Comparison of ENCODE assay signal across 8 cellular contexts in the genomic region with DNA sequence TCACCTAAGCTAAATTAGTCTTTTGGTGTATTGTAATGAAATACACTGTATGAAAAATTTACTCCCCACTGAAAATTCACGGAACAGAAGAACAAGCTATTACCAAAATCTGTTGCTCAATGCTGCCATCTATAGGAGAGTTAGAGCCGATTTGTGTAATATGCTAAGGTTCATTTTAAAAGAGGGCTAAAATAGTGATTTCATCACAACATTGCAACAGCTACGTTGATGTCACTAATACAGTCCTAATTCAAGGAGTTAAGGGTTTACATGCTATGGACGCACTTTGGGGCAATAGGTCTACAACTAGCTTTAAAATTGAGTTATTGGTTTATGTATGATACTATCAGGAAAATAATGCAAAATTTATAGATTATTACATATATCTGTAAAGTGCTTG. TPM values are rescaled to one million over a fixed set of nuclear protein-coding genes. Genes with fewer than 3 reads are reported as not detected.
DNase-seq lines count a peak whose midpoint lies in the region; ATAC-seq and TF ChIP-seq lines count a peak whose summit lies in the region.

No MANE protein-coding gene starts in this region.

- no peak overlapping the region for H3K27ac Mint-ChIP-seq in CD8-positive, alpha-beta T cell

- H3K27ac ChIP-seq in CD8-positive, alpha-beta T cell (ENCODE audit: low read depth, low read length): no peak overlapping the region
- H3K27ac ChIP-seq in body of pancreas: no peak overlapping the region
- H3K27ac ChIP-seq in effector memory CD4-positive, alpha-beta T cell (ENCODE audit: insufficient read depth, low read length, poor library complexity, severe bottlenecking): no peak overlapping the region

- no peaks in the 10 kb centered on the region for H3K36me3 Mint-ChIP-seq in CD8-positive, alpha-beta T cell

- H3K4me1 Mint-ChIP-seq in CD8-positive, alpha-beta T cell (ENCODE audit: low read depth): peaks cover 24% of the 10 kb centered on the region

- WGBS in body of pancreas, 2 donors: 0 to 1% methylated on average over 4 of the region's 4 CpGs

- DNase-seq in CD8-positive, alpha-beta T cell: no peak
- DNase-seq in HEK293T (ENCODE audit: extremely low spot score) (peak; percentile 37), NCI-H526 treated with DMSO at 0.1 percent for 48 hours (lab: John Stamatoyannopoulos, UW) (peak; percentile 46), body of pancreas (peak in 2 of 4 donors; percentile 17 to 50), left lobe of liver (ENCODE audit: low spot score) (no peak)
- DNase-seq in effector memory CD4-positive, alpha-beta T cell: no peak

- CTCF ChIA-PET in CD8-positive, alpha-beta T cell (lab: Charles Lee): interaction anchor here (0.6 to 4.5 kb wide), 35 partner anchors 9 to 1140 kb away, joined by 3 to 29 read pairs (median 4); partner anchors contain the start of gene RHBDD1
- CTCF ChIA-PET in HEK293T (lab: Yijun Ruan, JAX): interaction anchor here (0.6 to 1.2 kb wide), 9 partner anchors 10 to 914 kb away, joined by 3 to 5 read pairs (median 3); no protein-coding TSS in a partner anchor

- POLR2A ChIA-PET in CD8-positive, alpha-beta T cell (lab: Charles Lee): interaction anchor here (1.1 to 6.1 kb wide), 3 partner anchors 12 to 1520 kb away, joined by 3 to 66 read pairs (median 3); partner anchors contain the start of gene RHBDD1
- POLR2A ChIA-PET in HEK293T (lab: Yijun Ruan, JAX): no interaction called here

- H3K27me3 ChIP-seq in CD8-positive, alpha-beta T cell (ENCODE audit: insufficient read depth, low read length): no peaks in the 10 kb centered on the region
- H3K27me3 ChIP-seq in body of pancreas: no peaks in the 10 kb centered on the region
- H3K27me3 ChIP-seq in effector memory CD4-positive, alpha-beta T cell (replicated peaks; ENCODE audit: control insufficient read depth, insufficient read depth, low read length, poor library complexity, severe bottlenecking): no peaks in the 10 kb centered on the region

- H3K4me3 ChIP-seq in CD8-positive, alpha-beta T cell (ENCODE audit: low read depth, low read length): no peak overlapping the region
- H3K4me3 ChIP-seq in body of pancreas: no peak overlapping the region
- no peak overlapping the region for H3K4me3 ChIP-seq in effector memory CD4-positive, alpha-beta T cell (ENCODE audit: insufficient read depth, low read depth, low read length, poor library complexity, severe bottlenecking)

- TF ChIP-seq POLR2A in body of pancreas (IDR thresholded peaks at IDR 0.05): no peak

- H3K4me1 ChIP-seq in CD8-positive, alpha-beta T cell (ENCODE audit: insufficient read depth, low read length): peaks cover 26% of the 10 kb centered on the region
- H3K4me1 ChIP-seq in body of pancreas: peaks cover 32% of the 10 kb centered on the region
- H3K4me1 ChIP-seq in effector memory CD4-positive, alpha-beta T cell (ENCODE audit: control insufficient read depth, insufficient read depth, low read length, poor library complexity, severe bottlenecking): peaks cover 23% of the 10 kb centered on the region

- peak; percentile 86 for TF ChIP-seq CTCF in CD8-positive, alpha-beta T cell (IDR thresholded peaks at IDR 0.05)
- TF ChIP-seq CTCF in body of pancreas (IDR thresholded peaks at IDR 0.05): peak; percentile 59 to 87 (median 77)

- intact Hi-C loops in CD8-positive, alpha-beta T cell (cut with DNase I, micrococcal nuclease): loop anchor here (1.0 to 10.0 kb wide), 11 partner anchors 175 to 1520 kb away; no protein-coding TSS in a partner anchor
- intact Hi-C loops in body of pancreas (cut with DNase I): loop anchor here (10.0 kb wide), 2 partner anchors 578 to 1128 kb away; no protein-coding TSS in a partner anchor

- H3K4me3 Mint-ChIP-seq in CD8-positive, alpha-beta T cell: no peak overlapping the region

- H3K9me3 Mint-ChIP-seq in CD8-positive, alpha-beta T cell: no peaks in the 10 kb centered on the region

- peaks cover 11% of the 10 kb centered on the region for H3K27me3 Mint-ChIP-seq in CD8-positive, alpha-beta T cell (ENCODE audit: low read depth)

- no peak for ATAC-seq in CD8-positive, alpha-beta T cell
- no peak for ATAC-seq in body of pancreas
- peak; percentile 1 for ATAC-seq in left lobe of liver
- ATAC-seq in GM21515 (IDR thresholded peaks at IDR 0.05; ENCODE audit: unreplicated experiment): no peak
- ATAC-seq in HG03175 (IDR thresholded peaks at IDR 0.05; ENCODE audit: unreplicated experiment): no peak

- no peaks in the 10 kb centered on the region for H3K9me3 ChIP-seq in CD8-positive, alpha-beta T cell (ENCODE audit: low read length)
- H3K9me3 ChIP-seq in body of pancreas: no peaks in the 10 kb centered on the region
- H3K9me3 ChIP-seq in effector memory CD4-positive, alpha-beta T cell (ENCODE audit: control insufficient read depth, low read length): no peaks in the 10 kb centered on the region

- no peaks in the 10 kb centered on the region for H3K36me3 ChIP-seq in CD8-positive, alpha-beta T cell (ENCODE audit: insufficient read depth, low read length)
- H3K36me3 ChIP-seq in body of pancreas (replicated peaks in 1 of 2; ENCODE audit: insufficient read depth in 1 of 2, low read depth in 2 of 2): no peaks in the 10 kb centered on the region
- H3K36me3 ChIP-seq in effector memory CD4-positive, alpha-beta T cell (ENCODE audit: control insufficient read depth, insufficient read depth, low read length): no peaks in the 10 kb centered on the region

TF ChIP-seq in HEK293T, 16 proteins besides CTCF, POLR2A, EP300 and RAD21:
- TF ChIP-seq SP1 (IDR thresholded peaks at IDR 0.05): no peak
- no peak for TF ChIP-seq L3MBTL2 (conservative IDR thresholded peaks at IDR 0.05)
- TF ChIP-seq FOXM1 (IDR thresholded peaks at IDR 0.05; ENCODE audit: borderline replicate concordance): no peak
- TF ChIP-seq CTBP1 (IDR thresholded peaks at IDR 0.05; ENCODE audit: borderline replicate concordance): no peak
- TF ChIP-seq FOXK2 (IDR thresholded peaks at IDR 0.05): no peak
- TF ChIP-seq FOXA1 (IDR thresholded peaks at IDR 0.05): no peak
- TF ChIP-seq, protein P1, sequence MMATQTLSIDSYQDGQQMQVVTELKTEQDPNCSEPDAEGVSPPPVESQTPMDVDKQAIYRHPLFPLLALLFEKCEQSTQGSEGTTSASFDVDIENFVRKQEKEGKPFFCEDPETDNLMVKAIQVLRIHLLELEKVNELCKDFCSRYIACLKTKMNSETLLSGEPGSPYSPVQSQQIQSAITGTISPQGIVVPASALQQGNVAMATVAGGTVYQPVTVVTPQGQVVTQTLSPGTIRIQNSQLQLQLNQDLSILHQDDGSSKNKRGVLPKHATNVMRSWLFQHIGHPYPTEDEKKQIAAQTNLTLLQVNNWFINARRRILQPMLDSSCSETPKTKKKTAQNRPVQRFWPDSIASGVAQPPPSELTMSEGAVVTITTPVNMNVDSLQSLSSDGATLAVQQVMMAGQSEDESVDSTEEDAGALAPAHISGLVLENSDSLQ (IDR thresholded peaks at IDR 0.05): no peak
- TF ChIP-seq TARDBP (IDR thresholded peaks at IDR 0.05): no peak
- TF ChIP-seq LEF1 (IDR thresholded peaks at IDR 0.05; ENCODE audit: borderline replicate concordance): no peak
- no peak for TF ChIP-seq ZNF384 (IDR thresholded peaks at IDR 0.05)
- TF ChIP-seq HDGF (IDR thresholded peaks at IDR 0.05; ENCODE audit: borderline replicate concordance): no peak
- no peak for TF ChIP-seq SUZ12 (IDR thresholded peaks at IDR 0.05)
- TF ChIP-seq ELF4 (IDR thresholded peaks at IDR 0.05): no peak
- TF ChIP-seq NFRKB (IDR thresholded peaks at IDR 0.05): no peak
- TF ChIP-seq BHLHE40 (IDR thresholded peaks at IDR 0.05; ENCODE audit: borderline replicate concordance): no peak
- no peak for TF ChIP-seq ARNT (IDR thresholded peaks at IDR 0.05)

RNA-seq across cellular contexts. Expression of gene IRS1, which starts 3.0 kb away (rescaled TPM):
- 1 to 10 TPM; 5.6 to 5.9 TPM for total RNA-seq in CD8-positive, alpha-beta T cell
- total RNA-seq in body of pancreas (1 to 10 TPM; 8.2 to 9.6 TPM), left lobe of liver (25.3 TPM)

RNA-seq across cellular contexts. Expression of gene RHBDD1, which starts 33.3 kb away (rescaled TPM):
- 10 to 100 TPM; 29.7 to 30.9 TPM for total RNA-seq in CD8-positive, alpha-beta T cell
- total RNA-seq in body of pancreas (1 to 10 TPM; 7.9 to 9.9 TPM), left lobe of liver (21.3 TPM)

Comparison
In these comparisons a context has a peak if more than half of its experiments do, and no peak if none do; other contexts are left out.
1. DNase-seq: peak in HEK293T (single experiment) and NCI-H526 treated with DMSO at 0.1 percent for 48 hours (single experiment); none in CD8-positive, alpha-beta T cell (0 of 7), left lobe of liver (single experiment) and effector memory CD4-positive, alpha-beta T cell (0 of 3).